16 cellular contexts compared by ENCODE assay signal in the genomic region with DNA sequence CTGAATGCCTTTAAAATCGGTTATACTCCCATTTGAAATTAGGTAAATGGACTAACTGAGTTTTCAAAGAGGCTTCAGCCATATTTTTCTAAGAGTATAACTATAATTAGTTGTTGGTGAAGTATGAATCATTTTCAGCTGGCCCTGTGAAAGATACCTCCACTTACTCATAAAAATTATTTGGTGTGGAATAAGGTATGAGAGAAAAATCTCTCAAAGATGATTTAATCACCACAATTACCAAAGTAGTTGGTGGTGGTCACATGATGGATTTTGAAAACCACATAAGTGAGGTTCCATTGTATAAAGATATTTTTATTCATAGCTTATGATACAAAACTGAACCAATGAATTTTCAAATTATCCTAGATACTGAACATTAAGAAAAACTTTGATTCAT. TPM values are rescaled to one million over a fixed set of nuclear protein-coding genes. Genes with fewer than 3 reads are reported as not detected.
DNase-seq lines count a peak whose midpoint lies in the region; ATAC-seq and TF ChIP-seq lines count a peak whose summit lies in the region.
"Had no signal": no experiment of that assay in that cellular context is flagged by ENCODE, and none has a peak within 500 bp of the region (broad histone marks: within the 10 kb centered on the region; RNA-seq: fewer than 3 reads in every experiment).

No MANE protein-coding gene starts in this region.

- peaks cover 16% of the 10 kb centered on the region for H3F3A ChIP-seq in PC-9 (ENCODE audit: insufficient read depth, low read depth)

- H3K36me3 ChIP-seq in PC-9 (ENCODE audit: low read depth), result no peaks in the 10 kb centered on the region
- H3K36me3 ChIP-seq in ovary, result no peaks in the 10 kb centered on the region
- H3K36me3 ChIP-seq: SJCRH30 had no signal

- H3K36me3 Mint-ChIP-seq in activated naive CD8-positive, alpha-beta T cell treated with anti-CD3 and anti-CD28 coated beads, Interleukin-2, amount 50 U/mL, for 24 hours (ENCODE audit: low read depth), result no peaks in the 10 kb centered on the region
- H3K36me3 Mint-ChIP-seq in activated naive CD8-positive, alpha-beta T cell treated with anti-CD3 and anti-CD28 coated beads for 36 hours, result no peaks in the 10 kb centered on the region
- H3K36me3 Mint-ChIP-seq: CD4-positive, CD25-positive, alpha-beta regulatory T cell had no signal

- H3K9me3 ChIP-seq in PC-9 (ENCODE audit: insufficient read depth, low read depth) (no peaks in the 10 kb centered on the region), ovary (no peaks in the 10 kb centered on the region)
- H3K9me3 ChIP-seq: SJCRH30 had no signal

- no peak overlapping the region for H2AFZ ChIP-seq in PC-9

- no peak for DNase-seq in activated naive CD8-positive, alpha-beta T cell treated with anti-CD3 and anti-CD28 coated beads, Interleukin-2, amount 50 U/mL, for 24 hours
- DNase-seq in activated naive CD8-positive, alpha-beta T cell treated with anti-CD3 and anti-CD28 coated beads for 36 hours, result no peak
- DNase-seq in PC-9, result no peak
- no peak for DNase-seq in epithelial cell of prostate (ENCODE audit: low read depth, low spot score)
- no peak for DNase-seq in stimulated activated naive CD8-positive, alpha-beta T cell treated with anti-CD3 and anti-CD28 coated beads, Interleukin-15, amount 100 ng/mL, for 72 hours
- no peak for DNase-seq in ovary
- no peak for DNase-seq in foreskin melanocyte
- DNase-seq: Calu3; CD4-positive, CD25-positive, alpha-beta regulatory T cell; KG1; MM.1S; NCI-H2029; NCI-H2171 treated with DMSO at 0.1 percent for 48 hours; NCI-H82; SJCRH30 had no signal

- WGBS in ovary, 3 donors, result 86 to 91% (median 91%) methylated on average over 1 of the region's 1 CpG

- intact Hi-C loops in PC-9 (cut with micrococcal nuclease; ENCODE audit: unreplicated experiment) (no loop called here), ovary (cut with DNase I) (no loop called here)

- POLR2A ChIA-PET in PC-9 (lab: Charles Lee; ENCODE audit: unreplicated experiment), result no interaction called here

- H3K4me1 ChIP-seq in PC-9 (replicated peaks; ENCODE audit: insufficient read depth) (peaks cover 33% of the 10 kb centered on the region), ovary (ENCODE audit: insufficient read depth) (no peaks in the 10 kb centered on the region)
- H3K4me1 ChIP-seq: SJCRH30 had no signal

- H3K27me3 ChIP-seq in PC-9 (ENCODE audit: insufficient read depth, low read depth) (no peaks in the 10 kb centered on the region), ovary (no peaks in the 10 kb centered on the region)
- H3K27me3 ChIP-seq: SJCRH30 had no signal

- peak; percentile 79 for ATAC-seq in activated naive CD8-positive, alpha-beta T cell treated with anti-CD3 and anti-CD28 coated beads, Interleukin-2, amount 50 U/mL, for 24 hours
- peak; percentile 91 for ATAC-seq in stimulated activated naive CD8-positive, alpha-beta T cell treated with anti-CD3 and anti-CD28 coated beads, Interleukin-15, amount 100 ng/mL, for 72 hours
- ATAC-seq in HG03039 (IDR thresholded peaks at IDR 0.05; ENCODE audit: unreplicated experiment), result no peak

- H4K20me1 ChIP-seq in PC-9 (ENCODE audit: insufficient read depth), result no peaks in the 10 kb centered on the region

- no peak for TF ChIP-seq POLR2A in ovary (IDR thresholded peaks at IDR 0.05)

- H3K27ac ChIP-seq in PC-9 (no peak overlapping the region), epithelial cell of prostate (peak overlapping the region; percentile 56), ovary (no peak overlapping the region)
- H3K27ac ChIP-seq: SJCRH30 had no signal

- TF ChIP-seq CTCF in PC-9 (conservative IDR thresholded peaks at IDR 0.05), result no peak
- TF ChIP-seq CTCF in ovary (IDR thresholded peaks at IDR 0.05), result no peak

- H3K4me1 Mint-ChIP-seq in activated naive CD8-positive, alpha-beta T cell treated with anti-CD3 and anti-CD28 coated beads, Interleukin-2, amount 50 U/mL, for 24 hours, result peaks cover 22% of the 10 kb centered on the region
- H3K4me1 Mint-ChIP-seq in activated naive CD8-positive, alpha-beta T cell treated with anti-CD3 and anti-CD28 coated beads for 36 hours, result peaks cover 15% of the 10 kb centered on the region
- H3K4me1 Mint-ChIP-seq in stimulated activated naive CD8-positive, alpha-beta T cell treated with anti-CD3 and anti-CD28 coated beads, Interleukin-15, amount 100 ng/mL, for 72 hours, result peaks cover 23% of the 10 kb centered on the region
- H3K4me1 Mint-ChIP-seq: CD4-positive, CD25-positive, alpha-beta regulatory T cell had no signal

- no peak for TF ChIP-seq EP300 in ovary (IDR thresholded peaks at IDR 0.05)

- H3K4me2 ChIP-seq in PC-9, result peak overlapping the region; percentile 72; the same call in 1 of the 2 replicates

- H3K27me3 Mint-ChIP-seq in activated naive CD8-positive, alpha-beta T cell treated with anti-CD3 and anti-CD28 coated beads, Interleukin-2, amount 50 U/mL, for 24 hours, result no peaks in the 10 kb centered on the region
- H3K27me3 Mint-ChIP-seq in activated naive CD8-positive, alpha-beta T cell treated with anti-CD3 and anti-CD28 coated beads for 36 hours, result no peaks in the 10 kb centered on the region
- H3K27me3 Mint-ChIP-seq in stimulated activated naive CD8-positive, alpha-beta T cell treated with anti-CD3 and anti-CD28 coated beads, Interleukin-15, amount 100 ng/mL, for 72 hours, result no peaks in the 10 kb centered on the region
- H3K27me3 Mint-ChIP-seq: CD4-positive, CD25-positive, alpha-beta regulatory T cell had no signal

- H3K4me3 ChIP-seq in PC-9 (no peak overlapping the region), ovary (no peak overlapping the region)
- H3K4me3 ChIP-seq: SJCRH30 had no signal

- H3K9me3 Mint-ChIP-seq in activated naive CD8-positive, alpha-beta T cell treated with anti-CD3 and anti-CD28 coated beads, Interleukin-2, amount 50 U/mL, for 24 hours, result no peaks in the 10 kb centered on the region
- no peaks in the 10 kb centered on the region for H3K9me3 Mint-ChIP-seq in activated naive CD8-positive, alpha-beta T cell treated with anti-CD3 and anti-CD28 coated beads for 36 hours
- H3K9me3 Mint-ChIP-seq in stimulated activated naive CD8-positive, alpha-beta T cell treated with anti-CD3 and anti-CD28 coated beads, Interleukin-15, amount 100 ng/mL, for 72 hours, result no peaks in the 10 kb centered on the region
- H3K9me3 Mint-ChIP-seq: CD4-positive, CD25-positive, alpha-beta regulatory T cell had no signal

- H3K9me2 ChIP-seq in PC-9 (ENCODE audit: insufficient read depth), result no peaks in the 10 kb centered on the region

- no peak overlapping the region for H3K4me3 Mint-ChIP-seq in activated naive CD8-positive, alpha-beta T cell treated with anti-CD3 and anti-CD28 coated beads, Interleukin-2, amount 50 U/mL, for 24 hours
- no peak overlapping the region for H3K4me3 Mint-ChIP-seq in activated naive CD8-positive, alpha-beta T cell treated with anti-CD3 and anti-CD28 coated beads for 36 hours
- H3K4me3 Mint-ChIP-seq in stimulated activated naive CD8-positive, alpha-beta T cell treated with anti-CD3 and anti-CD28 coated beads, Interleukin-15, amount 100 ng/mL, for 72 hours, result no peak overlapping the region
- H3K4me3 Mint-ChIP-seq: CD4-positive, CD25-positive, alpha-beta regulatory T cell had no signal

- no TSS peak for BruUV-seq in PC-9 (replicated peaks; lab: Mats Ljungman, UMichigan)

- no peak overlapping the region for H3K27ac Mint-ChIP-seq in activated naive CD8-positive, alpha-beta T cell treated with anti-CD3 and anti-CD28 coated beads, Interleukin-2, amount 50 U/mL, for 24 hours
- H3K27ac Mint-ChIP-seq in activated naive CD8-positive, alpha-beta T cell treated with anti-CD3 and anti-CD28 coated beads for 36 hours, result no peak overlapping the region
- H3K27ac Mint-ChIP-seq in stimulated activated naive CD8-positive, alpha-beta T cell treated with anti-CD3 and anti-CD28 coated beads, Interleukin-15, amount 100 ng/mL, for 72 hours, result no peak overlapping the region
- H3K27ac Mint-ChIP-seq: CD4-positive, CD25-positive, alpha-beta regulatory T cell had no signal

- CTCF ChIA-PET in PC-9 (lab: Charles Lee), result no interaction called here

- no peaks in the 10 kb centered on the region for H3K79me2 ChIP-seq in PC-9 (ENCODE audit: low read depth)

RNA-seq across cellular contexts. Expression of a gene that starts 9.0 kb away (rescaled TPM):
- 10 to 100 TPM; 23.7 to 28.0 TPM for total RNA-seq in activated naive CD8-positive, alpha-beta T cell treated with anti-CD3 and anti-CD28 coated beads for 36 hours
- total RNA-seq in PC-9 (2021) (26.4 and 27.2 TPM in 2 replicates), ovary (10 to 100 TPM in 5 of 7 donors, 1 to 10 TPM in 2; 8.1 to 19.3 (median 11.7) TPM)
- polyA plus RNA-seq in ovary, result 10 to 100 TPM in 1 of 2 donors, 1 to 10 TPM in 1; 7.2 to 11.4 TPM
